In the genomic region with DNA sequence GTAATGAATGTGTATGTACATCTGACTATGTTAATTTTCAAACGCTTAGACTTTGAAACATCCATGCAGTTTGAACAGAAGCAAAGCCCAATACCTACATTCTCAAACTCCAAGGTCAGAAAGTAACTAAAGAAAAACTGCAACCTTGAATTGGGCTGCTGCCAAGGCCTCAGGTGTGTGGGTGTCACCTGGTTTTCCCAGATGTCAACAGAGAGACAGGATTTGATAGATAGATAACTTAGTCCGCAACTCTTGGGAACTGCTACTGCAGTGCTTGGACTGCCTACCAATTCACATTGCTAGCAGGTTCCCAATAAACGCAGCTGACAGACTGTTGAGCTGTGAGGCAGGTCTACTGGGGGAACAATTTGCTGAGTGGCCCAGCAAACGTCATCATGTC, we compare ENCODE assay signal across 29 cellular contexts.
"Had no signal": no experiment of that assay in that cellular context is flagged by ENCODE, and none has a peak within 500 bp of the region (broad histone marks: within the 10 kb centered on the region; RNA-seq: fewer than 3 reads in every experiment).

No MANE protein-coding gene starts in this region.

- H3K36me3 ChIP-seq: ascending aorta, breast epithelium, MG63, SJCRH30 had no signal

- DNase-seq: activated CD4-positive, alpha-beta T cell treated with anti-CD3 and anti-CD28 coated beads for 36 hours; activated CD4-positive, alpha-beta T cell treated with anti-CD3 and anti-CD28 coated beads, Interleukin-2, amount 10 ng/mL, durations not matched to agents 7 days and 5 days; activated CD4-positive, alpha-beta T cell treated with anti-CD3 and anti-CD28 coated beads, Interleukin-2, amount 50 U/mL, for 48 hours; activated gamma-delta T cell; activated naive CD4-positive, alpha-beta T cell treated with Interleukin-2 at 50 U/mL for 16 hours; activated naive CD8-positive, alpha-beta T cell treated with anti-CD3 and anti-CD28 coated beads, Interleukin-2, amount 10 ng/mL, durations not matched to agents 7 days and 5 days; activated T-cell treated with anti-CD3 and anti-CD28 coated beads, Interleukin-2, amount 50 U/mL, for 24 hours; MG63; NCI-H1092 treated with DMSO at 0.1 percent for 48 hours; NCI-H1417; NCI-H146; NCI-H187; NCI-H2081; NCI-H2171 treated with DMSO at 0.1 percent for 48 hours; NCI-H2227 treated with DMSO at 0.1 percent for 48 hours; NCI-H446; NCI-H510A treated with DMSO at 0.1 percent for 48 hours; NCI-H526 treated with DMSO at 0.1 percent for 48 hours; NCI-H82; PC-3; SHP77; SJCRH30; T1000 had no signal

- H3K27ac ChIP-seq: ascending aorta, breast epithelium, SJCRH30, SK-N-MC had no signal

- H3K4me1 ChIP-seq: ascending aorta, breast epithelium, SJCRH30 had no signal

- H3K9me3 ChIP-seq: ascending aorta, breast epithelium, MG63, SJCRH30 had no signal

- ATAC-seq: activated CD4-positive, alpha-beta T cell treated with anti-CD3 and anti-CD28 coated beads for 36 hours; activated CD4-positive, CD25-positive, alpha-beta regulatory T cell treated with anti-CD3 and anti-CD28 coated beads, Interleukin-2, amount 50 U/mL, for 24 hours; activated CD8-positive, alpha-beta T cell treated with anti-CD3 and anti-CD28 coated beads, Interleukin-2, amount 10 ng/mL, durations not matched to agents 7 days and 5 days; PC-3; WTC11 had no signal

- H3K27me3 ChIP-seq: ascending aorta, SJCRH30 had no signal

- H3K4me3 ChIP-seq: ascending aorta, breast epithelium, MG63, SJCRH30, SK-N-MC had no signal
